22 cellular contexts compared by ENCODE assay signal in genomic region chr2:217684431-217685254, GRCh38.
A peak's percentile ranks its signal among the peaks of the same experiment; 100 is the strongest.
DNase-seq lines count a peak whose midpoint lies in the region; ATAC-seq, FAIRE-seq and TF ChIP-seq lines count a peak whose summit lies in the region.
"Had no signal": no experiment of that assay in that cellular context is flagged by ENCODE, and none has a peak within 500 bp of the region (broad histone marks: within the 10 kb centered on the region; RNA-seq: fewer than 3 reads in every experiment).

No MANE protein-coding gene starts in this region.

- no peak overlapping the region for H2AFZ ChIP-seq in hepatocyte

- no peaks in the 10 kb centered on the region for H3K9me3 Mint-ChIP-seq in stimulated activated memory B cell treated with anti-CD40 and anti-IgM and Interleukin-4, amounts not matched to agents 10 μg/mL and 1 μg/mL and 100 μg/mL, for 72 hours
- H3K9me3 Mint-ChIP-seq: activated CD4-positive, alpha-beta memory T cell treated with anti-CD3 and anti-CD28 coated beads for 36 hours; T-helper 1 cell treated with Interleukin-12 subunit alpha and Interleukin-12 subunit beta and Interleukin-4 antibody, amounts not matched to agents 30 μg/mL and 1 μg/mL, for 36 hours; WTC11 had no signal

- TF ChIP-seq RAD21 in A549 (conservative IDR thresholded peaks at IDR 0.05 in 1 of 2, IDR thresholded peaks at IDR 0.05 in 1 of 2), result no peak

- H3K79me2 ChIP-seq in hepatocyte, result no peaks in the 10 kb centered on the region

- no peaks in the 10 kb centered on the region for H3K4me1 Mint-ChIP-seq in stimulated activated memory B cell treated with anti-CD40 and anti-IgM and Interleukin-4, amounts not matched to agents 10 μg/mL and 1 μg/mL and 100 μg/mL, for 72 hours
- H3K4me1 Mint-ChIP-seq: naive thymus-derived CD4-positive, alpha-beta T cell had no signal

- TF ChIP-seq CTCF in A549 (IDR thresholded peaks at IDR 0.05) (no peak), hepatocyte (IDR thresholded peaks at IDR 0.05; ENCODE audit: poor library complexity) (no peak), suprapubic skin (IDR thresholded peaks at IDR 0.05) (no peak)

- H3K4me2 ChIP-seq in A549, result peak overlapping the region; percentile 67
- peak overlapping the region; percentile 23 for H3K4me2 ChIP-seq in hepatocyte

- no peak overlapping the region for H3K27ac Mint-ChIP-seq in stimulated activated memory B cell treated with anti-CD40 and anti-IgM and Interleukin-4, amounts not matched to agents 10 μg/mL and 1 μg/mL and 100 μg/mL, for 72 hours
- H3K27ac Mint-ChIP-seq: activated CD4-positive, alpha-beta memory T cell treated with anti-CD3 and anti-CD28 coated beads for 36 hours; T-helper 1 cell treated with Interleukin-12 subunit alpha and Interleukin-12 subunit beta and Interleukin-4 antibody, amounts not matched to agents 30 μg/mL and 1 μg/mL, for 36 hours; WTC11 had no signal

- FAIRE-seq in A549 (lab: Jason Lieb, UNC), result no peak
- FAIRE-seq: GM19239, HTR-8/SVneo, islet of Langerhans had no signal

- H3K4me3 ChIP-seq in A549, result no peak overlapping the region
- H3K4me3 ChIP-seq in adipocyte (ENCODE audit: low read length), result no peak overlapping the region
- no peak overlapping the region for H3K4me3 ChIP-seq in hepatocyte
- H3K4me3 ChIP-seq in suprapubic skin, result no peak overlapping the region

- POLR2A ChIA-PET in A549 (lab: Yijun Ruan, JAX), result no interaction called here

- ATAC-seq in A549 (peak in 1 of 2 experiments; percentile 33; a peak in 2 of 6 replicates), GM18505 (IDR thresholded peaks at IDR 0.05; ENCODE audit: unreplicated experiment) (no peak)
- ATAC-seq in stimulated activated memory B cell treated with anti-CD40 and anti-IgM and Interleukin-4, amounts not matched to agents 10 μg/mL and 1 μg/mL and 100 μg/mL, for 72 hours, result no peak
- ATAC-seq: naive thymus-derived CD4-positive, alpha-beta T cell had no signal

- H4K20me1 ChIP-seq in hepatocyte (ENCODE audit: insufficient read depth, poor library complexity, severe bottlenecking), result no peaks in the 10 kb centered on the region

- H3K27me3 Mint-ChIP-seq in stimulated activated memory B cell treated with anti-CD40 and anti-IgM and Interleukin-4, amounts not matched to agents 10 μg/mL and 1 μg/mL and 100 μg/mL, for 72 hours, result peaks cover under 1% of the 10 kb centered on the region
- H3K27me3 Mint-ChIP-seq: activated CD4-positive, alpha-beta memory T cell treated with anti-CD3 and anti-CD28 coated beads for 36 hours had no signal

- CTCF ChIA-PET in A549 (lab: Yijun Ruan, JAX), result interaction anchor here (0.6 kb wide), 1 partner anchor 766 kb away, joined by 3 read pairs; no protein-coding TSS in a partner anchor

- TF ChIP-seq POLR2A in A549 (IDR thresholded peaks at IDR 0.05; ENCODE audit: low read length) (no peak), suprapubic skin (IDR thresholded peaks at IDR 0.05) (no peak), GM18505 (IDR thresholded peaks at IDR 0.05; ENCODE audit: borderline replicate concordance, extremely low read depth, insufficient read depth, insufficient read length) (no peak)

- TF ChIP-seq EP300 in A549 (IDR thresholded peaks at IDR 0.05), result no peak
- no peak for TF ChIP-seq EP300 in suprapubic skin (IDR thresholded peaks at IDR 0.05)

- no peaks in the 10 kb centered on the region for H3K9me2 ChIP-seq in hepatocyte (replicated peaks; ENCODE audit: insufficient read depth)

- H3K27ac ChIP-seq in A549 (peak overlapping the region; percentile 70; a peak in 5 of 6 replicates), hepatocyte (peak overlapping the region; percentile 86), suprapubic skin (peak overlapping the region; percentile 85)

- peak overlapping the region; percentile 44 for H3K9ac ChIP-seq in adipocyte (ENCODE audit: low read length)

- H3K27me3 ChIP-seq in adipocyte (replicated peaks; ENCODE audit: control insufficient read depth, insufficient read depth, low read length) (no peaks in the 10 kb centered on the region), hepatocyte (no peaks in the 10 kb centered on the region), suprapubic skin (no peaks in the 10 kb centered on the region)

- H3K36me3 Mint-ChIP-seq in stimulated activated memory B cell treated with anti-CD40 and anti-IgM and Interleukin-4, amounts not matched to agents 10 μg/mL and 1 μg/mL and 100 μg/mL, for 72 hours, result no peaks in the 10 kb centered on the region
- H3K36me3 Mint-ChIP-seq: WTC11 had no signal

- WGBS in A549 (ENCODE audit: missing lambda C conversion rate), result 26% methylated on average over 3 of the region's 3 CpGs
- 35% methylated on average over 3 of the region's 3 CpGs for WGBS in hepatocyte (ENCODE audit: low lambda C conversion rate, missing lambda C conversion rate)
- 62% methylated on average over 3 of the region's 3 CpGs for WGBS in suprapubic skin

- no peak for DNase-seq in A549 (ENCODE audit: low read depth in 1 of 2, low spot score in 1 of 2)
- no peak for DNase-seq in adipocyte (ENCODE audit: low read depth)
- DNase-seq in hepatocyte (ENCODE audit: low spot score), result no peak
- no peak for DNase-seq in suprapubic skin (ENCODE audit: low spot score in 2 of 2)
- DNase-seq in SW480 (ENCODE audit: low spot score), result no peak
- DNase-seq in NCI-H748 treated with DMSO at 0.1 percent for 48 hours (lab: John Stamatoyannopoulos, UW), result no peak
- DNase-seq: activated CD4-positive, alpha-beta memory T cell treated with anti-CD3 and anti-CD28 coated beads for 36 hours; activated naive CD4-positive, alpha-beta T cell treated with Interleukin-2 at 50 U/mL for 16 hours; activated T-cell treated with anti-CD3 and anti-CD28 coated beads, Interleukin-2, amount 50 U/mL, for 1 hour; C1 segment of cervical spinal cord; hippocampal formation; naive thymus-derived CD4-positive, alpha-beta T cell; NCI-H1417 treated with DMSO at 0.1 percent for 48 hours; posterior cingulate gyrus; stimulated activated CD4-positive, alpha-beta T cell treated with anti-CD3 and anti-CD28 coated beads, Interleukin-4, amount 100 ng/mL, for 24 hours had no signal

- H3K4me1 ChIP-seq in A549 (peaks cover 33% of the 10 kb centered on the region), adipocyte (ENCODE audit: control insufficient read depth, insufficient read depth, low read length) (peaks cover 48% of the 10 kb centered on the region), hepatocyte (ENCODE audit: insufficient read depth) (peaks cover 22% of the 10 kb centered on the region), suprapubic skin (peaks cover 76% of the 10 kb centered on the region)

- H3K36me3 ChIP-seq in adipocyte (ENCODE audit: control insufficient read depth, insufficient read depth, low read length, severe bottlenecking), result no peaks in the 10 kb centered on the region
- H3K36me3 ChIP-seq in hepatocyte (replicated peaks; ENCODE audit: insufficient read depth, low read depth), result no peaks in the 10 kb centered on the region
- no peaks in the 10 kb centered on the region for H3K36me3 ChIP-seq in suprapubic skin

- no peaks in the 10 kb centered on the region for H3K9me3 ChIP-seq in A549
- H3K9me3 ChIP-seq in adipocyte (ENCODE audit: control insufficient read depth, low read length), result no peaks in the 10 kb centered on the region
- no peaks in the 10 kb centered on the region for H3K9me3 ChIP-seq in hepatocyte (ENCODE audit: low read depth)
- no peaks in the 10 kb centered on the region for H3K9me3 ChIP-seq in suprapubic skin

- H3K4me3 Mint-ChIP-seq in stimulated activated memory B cell treated with anti-CD40 and anti-IgM and Interleukin-4, amounts not matched to agents 10 μg/mL and 1 μg/mL and 100 μg/mL, for 72 hours, result no peak overlapping the region
- H3K4me3 Mint-ChIP-seq: activated CD4-positive, alpha-beta memory T cell treated with anti-CD3 and anti-CD28 coated beads for 36 hours; naive thymus-derived CD4-positive, alpha-beta T cell; T-helper 1 cell treated with Interleukin-12 subunit alpha and Interleukin-12 subunit beta and Interleukin-4 antibody, amounts not matched to agents 30 μg/mL and 1 μg/mL, for 36 hours; WTC11 had no signal

TF ChIP-seq in A549, 52 proteins besides CTCF, POLR2A, EP300 and RAD21 (continues in another document):
- TF ChIP-seq EHMT2 (IDR thresholded peaks at IDR 0.05; ENCODE audit: low read depth), result no peak
- no peak for TF ChIP-seq FOXS1 (CRISPR knock-in tag; IDR thresholded peaks at IDR 0.05)
- no peak for TF ChIP-seq RFX5 (IDR thresholded peaks at IDR 0.05)
- no peak for TF ChIP-seq MAFK (IDR thresholded peaks at IDR 0.05; ENCODE audit: partially characterized antibody)
- TF ChIP-seq, protein P1, sequence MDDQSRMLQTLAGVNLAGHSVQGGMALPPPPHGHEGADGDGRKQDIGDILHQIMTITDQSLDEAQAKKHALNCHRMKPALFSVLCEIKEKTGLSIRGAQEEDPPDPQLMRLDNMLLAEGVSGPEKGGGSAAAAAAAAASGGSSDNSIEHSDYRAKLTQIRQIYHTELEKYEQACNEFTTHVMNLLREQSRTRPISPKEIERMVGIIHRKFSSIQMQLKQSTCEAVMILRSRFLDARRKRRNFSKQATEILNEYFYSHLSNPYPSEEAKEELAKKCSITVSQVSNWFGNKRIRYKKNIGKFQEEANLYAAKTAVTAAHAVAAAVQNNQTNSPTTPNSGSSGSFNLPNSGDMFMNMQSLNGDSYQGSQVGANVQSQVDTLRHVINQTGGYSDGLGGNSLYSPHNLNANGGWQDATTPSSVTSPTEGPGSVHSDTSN (IDR thresholded peaks at IDR 0.05), result no peak
- TF ChIP-seq, protein P2, sequence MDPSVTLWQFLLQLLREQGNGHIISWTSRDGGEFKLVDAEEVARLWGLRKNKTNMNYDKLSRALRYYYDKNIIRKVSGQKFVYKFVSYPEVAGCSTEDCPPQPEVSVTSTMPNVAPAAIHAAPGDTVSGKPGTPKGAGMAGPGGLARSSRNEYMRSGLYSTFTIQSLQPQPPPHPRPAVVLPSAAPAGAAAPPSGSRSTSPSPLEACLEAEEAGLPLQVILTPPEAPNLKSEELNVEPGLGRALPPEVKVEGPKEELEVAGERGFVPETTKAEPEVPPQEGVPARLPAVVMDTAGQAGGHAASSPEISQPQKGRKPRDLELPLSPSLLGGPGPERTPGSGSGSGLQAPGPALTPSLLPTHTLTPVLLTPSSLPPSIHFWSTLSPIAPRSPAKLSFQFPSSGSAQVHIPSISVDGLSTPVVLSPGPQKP (IDR thresholded peaks at IDR 0.05; ENCODE audit: low read depth, low read length), result no peak
- TF ChIP-seq TFCP2L1 (CRISPR knock-in tag; IDR thresholded peaks at IDR 0.05), result no peak
- no peak for TF ChIP-seq CHD4 (IDR thresholded peaks at IDR 0.05; ENCODE audit: borderline replicate concordance)
- no peak for TF ChIP-seq RCOR1 (IDR thresholded peaks at IDR 0.05; ENCODE audit: low read depth, low read length)
- TF ChIP-seq TP53 (CRISPR knock-in tag; IDR thresholded peaks at IDR 0.05), result no peak
